Comparison of ENCODE assay signal across 8 cellular contexts in the genomic region with DNA sequence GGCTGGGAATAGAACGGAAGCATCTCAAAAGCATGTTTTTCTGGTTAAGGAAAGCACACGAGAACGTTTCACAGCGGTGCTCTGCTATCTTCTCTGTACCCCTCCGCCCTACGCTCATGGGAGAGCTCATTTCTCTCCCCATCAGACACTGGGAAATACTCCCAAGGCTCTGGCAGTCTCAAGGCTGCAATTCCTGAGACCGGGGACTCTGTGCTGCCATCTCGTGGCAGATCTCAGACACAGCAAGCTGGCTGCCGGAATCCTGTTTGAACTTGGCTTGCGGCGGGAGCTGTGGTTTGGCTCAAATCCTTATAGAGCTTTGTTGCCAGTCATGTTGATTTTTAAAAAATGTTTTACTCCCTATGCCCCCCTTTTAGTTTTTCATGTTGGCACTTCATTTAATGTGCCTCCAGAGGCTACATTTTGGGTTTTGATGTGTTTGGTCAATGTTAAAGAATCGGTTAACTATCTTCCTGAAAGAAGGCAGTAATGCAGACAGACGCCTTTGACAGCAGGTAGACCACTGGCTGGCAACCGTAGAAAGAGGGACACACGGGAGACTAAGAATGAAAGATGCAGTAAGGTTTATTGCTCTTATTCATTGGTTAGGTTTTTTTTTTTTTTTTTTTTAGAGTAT.
DNase-seq lines count a peak whose midpoint lies in the region; ATAC-seq and TF ChIP-seq lines count a peak whose summit lies in the region.

No MANE protein-coding gene starts in this region.

- no peak overlapping the region for H3K27ac Mint-ChIP-seq in activated T-cell treated with anti-CD3 and anti-CD28 coated beads, Interleukin-2, amount 50 U/mL, for 24 hours
- no peak overlapping the region for H3K27ac Mint-ChIP-seq in nephron progenitor cell

- peak; percentile 98 for TF ChIP-seq CTCF in fibroblast of mammary gland (conservative IDR thresholded peaks at IDR 0.05; ENCODE audit: control insufficient read depth, insufficient read depth, low read depth, low read length)
- peak; percentile 94 for TF ChIP-seq CTCF in nephron progenitor cell (IDR thresholded peaks at IDR 0.05)

- H3K4me3 ChIP-seq in fibroblast of mammary gland (ENCODE audit: control insufficient read depth, low read depth, low read length), result peak overlapping the region; percentile 12

- H3K4me1 Mint-ChIP-seq in activated T-cell treated with anti-CD3 and anti-CD28 coated beads, Interleukin-2, amount 50 U/mL, for 24 hours (ENCODE audit: low read depth), result no peaks in the 10 kb centered on the region
- H3K4me1 Mint-ChIP-seq in nephron progenitor cell, result peaks cover 51% of the 10 kb centered on the region

- peaks cover 36% of the 10 kb centered on the region for H3K27me3 Mint-ChIP-seq in activated T-cell treated with anti-CD3 and anti-CD28 coated beads, Interleukin-2, amount 50 U/mL, for 24 hours
- peaks cover 21% of the 10 kb centered on the region for H3K27me3 Mint-ChIP-seq in nephron progenitor cell (ENCODE audit: low read depth, poor library complexity)

- H3K36me3 Mint-ChIP-seq in activated T-cell treated with anti-CD3 and anti-CD28 coated beads, Interleukin-2, amount 50 U/mL, for 24 hours (ENCODE audit: low read depth), result no peaks in the 10 kb centered on the region
- no peaks in the 10 kb centered on the region for H3K36me3 Mint-ChIP-seq in nephron progenitor cell (ENCODE audit: low read depth)

- no peak overlapping the region for H3K4me3 Mint-ChIP-seq in activated T-cell treated with anti-CD3 and anti-CD28 coated beads, Interleukin-2, amount 50 U/mL, for 24 hours
- H3K4me3 Mint-ChIP-seq in nephron progenitor cell, result no peak overlapping the region

- H3K9me3 Mint-ChIP-seq in activated T-cell treated with anti-CD3 and anti-CD28 coated beads, Interleukin-2, amount 50 U/mL, for 24 hours, result no peaks in the 10 kb centered on the region
- no peaks in the 10 kb centered on the region for H3K9me3 Mint-ChIP-seq in nephron progenitor cell

- peak; percentile 68 for ATAC-seq in GM19468 (IDR thresholded peaks at IDR 0.05; ENCODE audit: extremely low read depth, unreplicated experiment)

- DNase-seq in COLO668 (lab: John Stamatoyannopoulos, UW; ENCODE audit: unreplicated experiment), result peak; percentile 78
- peak; percentile 55 for DNase-seq in HuH-7.5 (ENCODE audit: low spot score)
- DNase-seq in OCI-M1 (lab: John Stamatoyannopoulos, UW), result peak; percentile 80
- DNase-seq in activated T-cell treated with anti-CD3 and anti-CD28 coated beads, Interleukin-2, amount 50 U/mL, for 24 hours, result peak; percentile 76
- DNase-seq in fibroblast of mammary gland (ENCODE audit: low read depth), result peak; percentile 96
- DNase-seq in nephron progenitor cell, result peak; percentile 85
- peak; percentile 31 for DNase-seq in stimulated activated naive CD4-positive, alpha-beta T cell treated with Interleukin-2 at 50 U/mL for 16 hours (lab: John Stamatoyannopoulos, UW)

Comparison
In these comparisons a context has a peak if more than half of its experiments do, and no peak if none do; other contexts are left out.
1. Peak in every context shown above with its lines: DNase-seq, ATAC-seq and H3K4me3 ChIP-seq.
2. DNase-seq: peak in every context shown above with its lines; median percentile 96 in fibroblast of mammary gland; 85 in nephron progenitor cell; 80 in OCI-M1; 78 in COLO668; 76 in activated T-cell treated with anti-CD3 and anti-CD28 coated beads, Interleukin-2, amount 50 U/mL, for 24 hours; 55 in HuH-7.5; 31 in stimulated activated naive CD4-positive, alpha-beta T cell treated with Interleukin-2 at 50 U/mL for 16 hours.